Comparison of ENCODE assay signal across 19 cellular contexts in genomic region chr3:30470566-30470965, GRCh38.
"Had no signal": no experiment of that assay in that cellular context is flagged by ENCODE, and none has a peak within 500 bp of the region (broad histone marks: within the 10 kb centered on the region; RNA-seq: fewer than 3 reads in every experiment).

No MANE protein-coding gene starts in this region.

- H3K4me3 ChIP-seq: body of pancreas, left ventricle myocardium inferior, mucosa of descending colon, skin epidermis, transverse colon had no signal

- H3K27ac ChIP-seq: body of pancreas, epithelial cell of prostate, neutrophil, transverse colon had no signal

- DNase-seq: activated CD4-positive, alpha-beta T cell treated with anti-CD3 and anti-CD28 coated beads, Interleukin-2, amount 50 U/mL, for 4 hours; activated CD4-positive, CD25-positive, alpha-beta regulatory T cell treated with anti-CD3 and anti-CD28 coated beads, Interleukin-2, amount 50 U/mL, for 72 hours; activated naive CD4-positive, alpha-beta T cell treated with anti-CD3 and anti-CD28 coated beads for 36 hours; activated T-cell treated with anti-CD3 and anti-CD28 coated beads, Interleukin-2, amount 50 U/mL, for 1 hour; body of pancreas; central memory CD4-positive, alpha-beta T cell; cortex of kidney; left ventricle myocardium inferior; mucosa of descending colon; posterior cingulate gyrus; stimulated activated CD4-positive, alpha-beta T cell treated with anti-CD3 and anti-CD28 coated beads, Interleukin-4, amount 100 ng/mL, for 4 hours; stimulated activated CD8-positive, alpha-beta memory T cell treated with anti-CD3 and anti-CD28 coated beads, Interleukin-4, amount 100 ng/mL, for 48 hours; stimulated activated naive CD4-positive, alpha-beta T cell treated with Interleukin-2 at 50 U/mL for 16 hours; T-helper 1 cell; T1000; transverse colon had no signal

- H3K27me3 ChIP-seq: body of pancreas, neutrophil, transverse colon had no signal

- H3K4me1 ChIP-seq: body of pancreas, transverse colon had no signal

- H3K9me3 ChIP-seq: body of pancreas, left ventricle myocardium inferior, mucosa of descending colon, neutrophil, transverse colon had no signal

- H3K36me3 ChIP-seq: left ventricle myocardium inferior, neutrophil, transverse colon had no signal
